ENCODE assay signal across 13 cellular contexts in the genomic region with DNA sequence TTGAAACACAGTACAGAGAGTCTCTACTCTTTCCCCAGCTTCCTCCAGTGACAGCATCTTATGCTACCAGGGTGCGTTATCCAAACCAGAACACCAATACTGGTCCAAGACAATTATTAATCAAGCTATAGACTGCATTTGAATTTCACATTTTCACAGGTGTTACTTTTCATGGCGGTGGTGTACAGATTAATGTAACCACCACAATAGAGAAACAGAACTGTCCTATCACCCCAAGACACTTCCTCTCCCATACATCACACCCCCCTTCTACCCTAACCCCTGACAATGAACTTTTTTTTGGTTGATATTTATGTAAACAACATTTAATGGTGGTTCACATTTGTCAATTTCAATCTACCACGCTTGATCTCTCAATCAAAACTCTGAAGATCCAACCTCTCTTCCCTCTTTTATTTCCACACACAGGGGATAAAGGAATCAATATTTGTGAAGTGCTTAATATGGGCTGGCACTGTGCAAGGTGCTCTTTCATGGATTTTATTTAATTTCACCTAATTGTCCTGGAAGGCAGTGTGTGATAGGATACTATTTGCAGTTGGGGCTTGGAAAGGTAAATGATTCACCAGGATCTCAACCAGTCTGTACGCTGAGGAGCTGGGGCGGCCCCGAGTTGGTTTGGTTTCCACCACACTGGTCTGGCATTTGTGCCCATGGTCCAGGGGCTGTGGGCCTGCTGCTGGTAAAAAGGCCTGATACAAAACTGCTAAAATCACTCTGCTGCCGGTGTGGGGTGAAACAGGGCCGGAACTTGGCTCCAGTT. TPM values are rescaled to one million over a fixed set of nuclear protein-coding genes. Genes with fewer than 3 reads are reported as not detected.
DNase-seq lines count a peak whose midpoint lies in the region; ATAC-seq and TF ChIP-seq lines count a peak whose summit lies in the region.
"Had no signal": no experiment of that assay in that cellular context is flagged by ENCODE, and none has a peak within 500 bp of the region (broad histone marks: within the 10 kb centered on the region; RNA-seq: fewer than 3 reads in every experiment).

No MANE protein-coding gene starts in this region.

- no peak for DNase-seq in erythroblast (lab: John Stamatoyannopoulos, UW)
- no peak for DNase-seq in GDM1 (lab: John Stamatoyannopoulos, UW)
- DNase-seq in gastrocnemius medialis: no peak
- DNase-seq in CD1c-positive myeloid dendritic cell (ENCODE audit: extremely low spot score): no peak
- DNase-seq: activated T-cell treated with anti-CD3 and anti-CD28 coated beads for 4 hours; NCI-H1694; stimulated activated CD4-positive, alpha-beta T cell treated with anti-CD3 and anti-CD28 coated beads, Interleukin-4, amount 100 ng/mL, for 24 hours; stimulated activated naive CD8-positive, alpha-beta T cell treated with anti-CD3 and anti-CD28 coated beads, Interleukin-15, Interleukin-2, amounts not matched to agents 100 U/mL and 50 U/mL, for 24 hours had no signal

- intact Hi-C loops in gastrocnemius medialis (cut with DNase I; ENCODE audit: low total_unique reads): no loop called here

- ATAC-seq in GM18511 (IDR thresholded peaks at IDR 0.05; ENCODE audit: unreplicated experiment): peak; percentile 87
- ATAC-seq in GM21619 (IDR thresholded peaks at IDR 0.05; ENCODE audit: unreplicated experiment): peak; percentile 63
- peak; percentile 89 for ATAC-seq in HG03354 (IDR thresholded peaks at IDR 0.05; ENCODE audit: poor library complexity, severe bottlenecking, unreplicated experiment)
- ATAC-seq in gastrocnemius medialis: no peak
- ATAC-seq: SK-N-SH treated with all-trans-retinoic acid at 6 μM for 48 hours; stimulated activated naive CD8-positive, alpha-beta T cell treated with anti-CD3 and anti-CD28 coated beads, Interleukin-15, Interleukin-2, amounts not matched to agents 100 U/mL and 50 U/mL, for 24 hours had no signal

- H3K27ac ChIP-seq in liver (ENCODE audit: low read depth in 1 of 2, low read length in 2 of 2) (peak overlapping the region; percentile 73 to 84), gastrocnemius medialis (no peak overlapping the region)

- H3K4me1 ChIP-seq in liver (ENCODE audit: control insufficient read depth in 4 of 4, insufficient read depth in 4 of 4, low read length in 3 of 4) (peaks cover 9 to 31% (median 25%) of the 10 kb centered on the region in 4 donors), gastrocnemius medialis (no peaks in the 10 kb centered on the region)

- TF ChIP-seq CTCF in liver (IDR thresholded peaks at IDR 0.05; ENCODE audit: low read depth, low read length, missing input control) (no peak), gastrocnemius medialis (IDR thresholded peaks at IDR 0.05 in 4 of 5, conservative IDR thresholded peaks at IDR 0.05 in 1 of 5) (no peak)

- no peak overlapping the region for H3K9ac ChIP-seq in liver (ENCODE audit: low read depth in 1 of 2, low read length in 2 of 2)

- peak in 1 of 2 donors; percentile 59 for TF ChIP-seq RAD21 in liver (IDR thresholded peaks at IDR 0.05)

- H3K4me3 ChIP-seq in liver (ENCODE audit: low read depth in 1 of 3, low read length in 3 of 3) (no peak overlapping the region), gastrocnemius medialis (no peak overlapping the region)

- H3K9me3 ChIP-seq in liver (ENCODE audit: control insufficient read depth in 4 of 4, low read length in 3 of 4) (no peaks in the 10 kb centered on the region), gastrocnemius medialis (no peaks in the 10 kb centered on the region)

- no peak for TF ChIP-seq POLR2A in erythroblast (IDR thresholded peaks at IDR 0.05; ENCODE audit: low read length)
- no peak for TF ChIP-seq POLR2A in gastrocnemius medialis (IDR thresholded peaks at IDR 0.05)

- H3K36me3 ChIP-seq in liver (ENCODE audit: control insufficient read depth in 4 of 4, insufficient read depth in 3 of 4, low read depth in 1 of 4, low read length in 3 of 4): peaks cover 0 to 7% (median 3%) of the 10 kb centered on the region in 4 donors
- H3K36me3 ChIP-seq in gastrocnemius medialis: no peaks in the 10 kb centered on the region

- H3K27me3 ChIP-seq in liver (ENCODE audit: control insufficient read depth in 4 of 4, insufficient read depth in 4 of 4, low read length in 3 of 4) (no peaks in the 10 kb centered on the region), gastrocnemius medialis (no peaks in the 10 kb centered on the region)

- 45% methylated on average over 8 of the region's 8 CpGs for WGBS in liver

- in situ Hi-C loops in gastrocnemius medialis (cut with MboI; ENCODE audit: low sequenced_read_pairs in 4 of 4): no loop called here

TF ChIP-seq in liver, 16 proteins besides CTCF, POLR2A, EP300 and RAD21:
- TF ChIP-seq EGR1 (IDR thresholded peaks at IDR 0.05; ENCODE audit: low read depth in 2 of 2): peak in 1 of 2 donors; percentile 10
- TF ChIP-seq, protein P1, sequence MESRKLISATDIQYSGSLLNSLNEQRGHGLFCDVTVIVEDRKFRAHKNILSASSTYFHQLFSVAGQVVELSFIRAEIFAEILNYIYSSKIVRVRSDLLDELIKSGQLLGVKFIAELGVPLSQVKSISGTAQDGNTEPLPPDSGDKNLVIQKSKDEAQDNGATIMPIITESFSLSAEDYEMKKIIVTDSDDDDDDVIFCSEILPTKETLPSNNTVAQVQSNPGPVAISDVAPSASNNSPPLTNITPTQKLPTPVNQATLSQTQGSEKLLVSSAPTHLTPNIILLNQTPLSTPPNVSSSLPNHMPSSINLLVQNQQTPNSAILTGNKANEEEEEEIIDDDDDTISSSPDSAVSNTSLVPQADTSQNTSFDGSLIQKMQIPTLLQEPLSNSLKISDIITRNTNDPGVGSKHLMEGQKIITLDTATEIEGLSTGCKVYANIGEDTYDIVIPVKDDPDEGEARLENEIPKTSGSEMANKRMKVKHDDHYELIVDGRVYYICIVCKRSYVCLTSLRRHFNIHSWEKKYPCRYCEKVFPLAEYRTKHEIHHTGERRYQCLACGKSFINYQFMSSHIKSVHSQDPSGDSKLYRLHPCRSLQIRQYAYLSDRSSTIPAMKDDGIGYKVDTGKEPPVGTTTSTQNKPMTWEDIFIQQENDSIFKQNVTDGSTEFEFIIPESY (IDR thresholded peaks at IDR 0.05): no peak
- peak in 1 of 2 donors; percentile 25 for TF ChIP-seq JUND (IDR thresholded peaks at IDR 0.05)
- TF ChIP-seq FOXA2 (IDR thresholded peaks at IDR 0.05): no peak
- TF ChIP-seq, protein P2, sequence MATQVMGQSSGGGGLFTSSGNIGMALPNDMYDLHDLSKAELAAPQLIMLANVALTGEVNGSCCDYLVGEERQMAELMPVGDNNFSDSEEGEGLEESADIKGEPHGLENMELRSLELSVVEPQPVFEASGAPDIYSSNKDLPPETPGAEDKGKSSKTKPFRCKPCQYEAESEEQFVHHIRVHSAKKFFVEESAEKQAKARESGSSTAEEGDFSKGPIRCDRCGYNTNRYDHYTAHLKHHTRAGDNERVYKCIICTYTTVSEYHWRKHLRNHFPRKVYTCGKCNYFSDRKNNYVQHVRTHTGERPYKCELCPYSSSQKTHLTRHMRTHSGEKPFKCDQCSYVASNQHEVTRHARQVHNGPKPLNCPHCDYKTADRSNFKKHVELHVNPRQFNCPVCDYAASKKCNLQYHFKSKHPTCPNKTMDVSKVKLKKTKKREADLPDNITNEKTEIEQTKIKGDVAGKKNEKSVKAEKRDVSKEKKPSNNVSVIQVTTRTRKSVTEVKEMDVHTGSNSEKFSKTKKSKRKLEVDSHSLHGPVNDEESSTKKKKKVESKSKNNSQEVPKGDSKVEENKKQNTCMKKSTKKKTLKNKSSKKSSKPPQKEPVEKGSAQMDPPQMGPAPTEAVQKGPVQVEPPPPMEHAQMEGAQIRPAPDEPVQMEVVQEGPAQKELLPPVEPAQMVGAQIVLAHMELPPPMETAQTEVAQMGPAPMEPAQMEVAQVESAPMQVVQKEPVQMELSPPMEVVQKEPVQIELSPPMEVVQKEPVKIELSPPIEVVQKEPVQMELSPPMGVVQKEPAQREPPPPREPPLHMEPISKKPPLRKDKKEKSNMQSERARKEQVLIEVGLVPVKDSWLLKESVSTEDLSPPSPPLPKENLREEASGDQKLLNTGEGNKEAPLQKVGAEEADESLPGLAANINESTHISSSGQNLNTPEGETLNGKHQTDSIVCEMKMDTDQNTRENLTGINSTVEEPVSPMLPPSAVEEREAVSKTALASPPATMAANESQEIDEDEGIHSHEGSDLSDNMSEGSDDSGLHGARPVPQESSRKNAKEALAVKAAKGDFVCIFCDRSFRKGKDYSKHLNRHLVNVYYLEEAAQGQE (IDR thresholded peaks at IDR 0.05): peak; percentile 40
- TF ChIP-seq NR2F2 (IDR thresholded peaks at IDR 0.05): no peak
- TF ChIP-seq TAF1 (conservative IDR thresholded peaks at IDR 0.05): peak; percentile 57
- TF ChIP-seq, protein P3, sequence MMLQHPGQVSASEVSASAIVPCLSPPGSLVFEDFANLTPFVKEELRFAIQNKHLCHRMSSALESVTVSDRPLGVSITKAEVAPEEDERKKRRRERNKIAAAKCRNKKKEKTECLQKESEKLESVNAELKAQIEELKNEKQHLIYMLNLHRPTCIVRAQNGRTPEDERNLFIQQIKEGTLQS (IDR thresholded peaks at IDR 0.05): no peak
- TF ChIP-seq RXRA (IDR thresholded peaks at IDR 0.05): peak; percentile 68 to 74
- TF ChIP-seq, protein P4, sequence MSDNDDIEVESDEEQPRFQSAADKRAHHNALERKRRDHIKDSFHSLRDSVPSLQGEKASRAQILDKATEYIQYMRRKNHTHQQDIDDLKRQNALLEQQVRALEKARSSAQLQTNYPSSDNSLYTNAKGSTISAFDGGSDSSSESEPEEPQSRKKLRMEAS (IDR thresholded peaks at IDR 0.05): peak; percentile 25
- peak; percentile 37 for TF ChIP-seq YY1 (IDR thresholded peaks at IDR 0.05)
- peak; percentile 76 for TF ChIP-seq SP1 (IDR thresholded peaks at IDR 0.05)
- TF ChIP-seq FOXA1 (IDR thresholded peaks at IDR 0.05): no peak
- peak; percentile 56 to 58 for TF ChIP-seq HNF4A (conservative IDR thresholded peaks at IDR 0.05)
TF ChIP-seq in liver: peak in this region for 9.

RNA-seq across cellular contexts. Expression of a gene that starts 54.6 kb away (rescaled TPM):
- total RNA-seq in liver: 10 to 100 TPM; 29.8 to 43.6 TPM
- 10 to 100 TPM in 1 of 2 donors, 1 to 10 TPM in 1; 7.5 to 10.8 TPM for polyA plus RNA-seq in liver
- total RNA-seq in gastrocnemius medialis: 10 to 100 TPM; 29.4 to 63.7 (median 37.9) TPM

Comparison
In these comparisons a context has a peak if more than half of its experiments do, and no peak if none do; other contexts are left out.
1. ATAC-seq: peak in GM18511 (single experiment), GM21619 (single experiment) and HG03354 (single experiment); none in gastrocnemius medialis (0 of 2).
2. H3K27ac ChIP-seq: peak in liver (2 of 2); none in gastrocnemius medialis (0 of 4).